In the genomic region with DNA sequence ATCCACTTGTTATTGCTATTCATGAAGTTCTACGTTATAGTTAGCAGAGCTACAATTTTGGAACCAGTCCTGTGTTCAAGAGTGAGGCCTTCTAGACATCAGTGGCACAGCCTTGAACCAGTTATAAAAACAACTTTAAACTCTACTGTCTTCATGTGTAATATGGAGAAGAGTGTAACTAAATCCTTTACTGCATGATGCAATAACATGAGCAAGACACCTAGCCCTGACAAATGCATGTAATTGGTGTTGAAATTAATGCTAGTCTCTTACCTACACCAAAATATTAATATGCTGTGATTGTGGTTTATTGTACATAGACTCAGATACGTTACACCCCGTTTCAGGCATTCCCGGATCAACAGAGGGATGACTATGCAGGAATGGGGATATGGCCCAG, we compare ENCODE assay signal across 9 cellular contexts.
"Had no signal": no experiment of that assay in that cellular context is flagged by ENCODE, and none has a peak within 500 bp of the region (broad histone marks: within the 10 kb centered on the region; RNA-seq: fewer than 3 reads in every experiment).

No MANE protein-coding gene starts in this region.

- ATAC-seq: HCT116 had no signal

- H3K4me3 ChIP-seq: GM23248, HAP-1 had no signal

- H2AFZ ChIP-seq: GM23248 had no signal

- DNase-seq: GM23248, GOT3, H7, HFFc6, IMR-90, KBM-7 had no signal

- H3K9ac ChIP-seq: GM23248 had no signal

- H3K4me1 ChIP-seq: HAP-1 had no signal

- H3K9me3 ChIP-seq: HAP-1 had no signal

- H3K36me3 ChIP-seq: HAP-1 had no signal

- H3K27ac ChIP-seq: GM23248, HL-60 had no signal
